In genomic region chr9:37753489-37754190, GRCh38 we compare ENCODE assay signal across 8 cellular contexts. TPM values are rescaled to one million over a fixed set of nuclear protein-coding genes. Genes with fewer than 3 reads are reported as not detected.
DNase-seq lines count a peak whose midpoint lies in the region; ATAC-seq, FAIRE-seq and TF ChIP-seq lines count a peak whose summit lies in the region.

Gene TRMT10B (plus strand): TSS chr9:37753805. CDS start chr9:37761932, 8,127 bp downstream.

- H3K9ac ChIP-seq in GM12878 (ENCODE audit: control insufficient read depth, insufficient read depth, low read length): peak within 1 kb of the TSS; percentile 91

- H4K20me1 ChIP-seq in GM12878 (ENCODE audit: control insufficient read depth, insufficient read depth): no peaks in the 10 kb centered on the region

- POLR2A ChIA-PET in GM12878 (lab: Charles Lee): no interaction called here

- H3K4me1 ChIP-seq in GM12878 (ENCODE audit: control insufficient read depth, insufficient read depth, low read length): peaks cover 4% of the 10 kb centered on the region; the same call in 1 of the 2 replicates

- 4% methylated on average over 31 of the region's 40 CpGs for WGBS in GM12878 (ENCODE audit: insufficient coverage, insufficient replicate concordance, low lambda C conversion rate, missing lambda C conversion rate)

- ATAC-seq in HG02610 (IDR thresholded peaks at IDR 0.05; ENCODE audit: unreplicated experiment) (peak; percentile 90), GM12878 (peak; percentile 97), sciatic nerve (peak; percentile 95), HG02970 (IDR thresholded peaks at IDR 0.05; ENCODE audit: low FRiP score, unreplicated experiment) (no peak)

- TF ChIP-seq POLR2A in GM10847 (IDR thresholded peaks at IDR 0.05; ENCODE audit: extremely low read depth, insufficient read length) (peak; percentile 52), GM12878 (IDR thresholded peaks at IDR 0.05; ENCODE audit: low read depth, low read length) (peak; percentile 75)

- peak within 1 kb of the TSS; percentile 98 for H2AFZ ChIP-seq in GM12878 (ENCODE audit: control insufficient read depth, low read depth, low read length)

- TSS peak; percentile 84 for BruUV-seq in GM12878 (replicated peaks; lab: Mats Ljungman, UMichigan)

- TF ChIP-seq EP300 in GM12878 (IDR thresholded peaks at IDR 0.05; ENCODE audit: borderline replicate concordance in 1 of 2, control insufficient read depth in 1 of 2, low read depth in 2 of 2, low read length in 2 of 2): no peak

- SMC1A ChIA-PET in GM12878 (lab: Charles Lee; ENCODE audit: uncharacterized antibody, unreplicated experiment): interaction anchor here (0.9 to 1.0 kb wide), 3 partner anchors 14 to 336 kb away, joined by 3 read pairs; no protein-coding TSS in a partner anchor

- intact Hi-C loops in GM12878 (cut with micrococcal nuclease; ENCODE audit: unreplicated experiment) (loop anchor here (1.0 kb wide), 1 partner anchor 151 kb away; the partner anchor contains the start of gene SLC25A51), sciatic nerve (cut with DNase I) (no loop called here)

- peak within 1 kb of the TSS; percentile 89 for H3K4me2 ChIP-seq in GM12878 (ENCODE audit: control insufficient read depth, insufficient read depth)

- peaks cover 10% of the 10 kb centered on the region for H3K79me2 ChIP-seq in GM12878 (ENCODE audit: control insufficient read depth, insufficient read depth, low read length)

- no peaks in the 10 kb centered on the region; a peak in 1 of 4 replicates for H3K27me3 ChIP-seq in GM12878 (replicated peaks in 1 of 2; ENCODE audit: control insufficient read depth in 2 of 2, insufficient read depth in 2 of 2, low read length in 1 of 2)

- peak within 1 kb of the TSS; percentile 92 for H3K4me3 ChIP-seq in GM12878

- in situ Hi-C loops in GM12878 (cut with MboI): no loop called here

- TF ChIP-seq RAD21 in GM12878 (IDR thresholded peaks at IDR 0.05; ENCODE audit: insufficient read depth, low read depth, low read length): no peak

- no peaks in the 10 kb centered on the region for H3K36me3 ChIP-seq in GM12878 (ENCODE audit: control insufficient read depth in 2 of 2, insufficient read depth in 2 of 2, low read length in 1 of 2)

- H3K27ac ChIP-seq in GM12878 (ENCODE audit: control insufficient read depth, insufficient read depth): peak within 1 kb of the TSS; percentile 85

- peak; percentile 64 for FAIRE-seq in GM12878 (lab: Jason Lieb, UNC)

- H3K9me3 ChIP-seq in GM12878 (replicated peaks; ENCODE audit: control insufficient read depth, insufficient read depth, low read length): no peaks in the 10 kb centered on the region

- RAD21 ChIA-PET in GM12878 (lab: Charles Lee; ENCODE audit: unreplicated experiment): no interaction called here

- TF ChIP-seq CTCF in GM12878 (IDR thresholded peaks at IDR 0.05 in 2 of 3, conservative IDR thresholded peaks at IDR 0.05 in 1 of 3; ENCODE audit: control insufficient read depth in 2 of 3, extremely low read depth in 1 of 3, insufficient read depth in 1 of 3, low read depth in 3 of 3, low read length in 3 of 3): no peak

- CTCF ChIA-PET in GM12878 (lab: Yijun Ruan, JAX): no interaction called here

- DNase-seq in NCI-H146 (lab: John Stamatoyannopoulos, UW) (peak; percentile 84), T-helper 9 cell (peak; percentile 57), GM12878 (ENCODE audit: low read depth, low spot score) (peak; percentile 34), iPS DF 19.7 (ENCODE audit: low read depth, low spot score) (peak; percentile 23), sciatic nerve (ENCODE audit: low spot score) (peak; percentile 80)

TF ChIP-seq in GM12878, 131 proteins besides CTCF, POLR2A, EP300 and RAD21 (continues in another document):
- TF ChIP-seq BHLHE40 (IDR thresholded peaks at IDR 0.05; ENCODE audit: borderline replicate concordance in 1 of 2, low read depth in 2 of 2, low read length in 1 of 2): peak; percentile 43 to 48; a peak in 2 of 4 replicates
- peak; percentile 41 for TF ChIP-seq USF1 (IDR thresholded peaks at IDR 0.05; ENCODE audit: borderline replicate concordance, extremely low read length, insufficient read depth, low read depth, low read length)
- peak; percentile 39; the same call in 1 of the 2 replicates for TF ChIP-seq EED (IDR thresholded peaks at IDR 0.05; ENCODE audit: low read depth)
- TF ChIP-seq RUNX3 (IDR thresholded peaks at IDR 0.05; ENCODE audit: low read length): no peak
- 0 out of 2 replicates have a peak, but pooled peaks have one; percentile 47 for TF ChIP-seq GATAD2B (conservative IDR thresholded peaks at IDR 0.05; ENCODE audit: low read depth)
- TF ChIP-seq HCFC1 (IDR thresholded peaks at IDR 0.05; ENCODE audit: low read length): peak; percentile 81
- no peak for TF ChIP-seq SUPT20H (IDR thresholded peaks at IDR 0.05; ENCODE audit: borderline replicate concordance, control insufficient read depth, low read depth, low read length)
- TF ChIP-seq IKZF1 (conservative IDR thresholded peaks at IDR 0.05): peak; percentile 77
- no peak for TF ChIP-seq CHD2 (IDR thresholded peaks at IDR 0.05; ENCODE audit: borderline replicate concordance, low read depth, low read length)
- TF ChIP-seq PAX5 (IDR thresholded peaks at IDR 0.05; ENCODE audit: borderline replicate concordance, low read depth, low read length): peak; percentile 53; the same call in 1 of the 2 replicates
- TF ChIP-seq CREM (IDR thresholded peaks at IDR 0.05; ENCODE audit: low read depth): peak; percentile 66; the same call in 1 of the 2 replicates
- TF ChIP-seq YY1 (IDR thresholded peaks at IDR 0.05; ENCODE audit: low read depth, low read length): 0 out of 2 replicates have a peak, but pooled peaks have one; percentile 36
- peak; percentile 20; the same call in 1 of the 2 replicates for TF ChIP-seq RELB (IDR thresholded peaks at IDR 0.05; ENCODE audit: low read depth)
- TF ChIP-seq RAD51 (IDR thresholded peaks at IDR 0.05): peak; percentile 74
- TF ChIP-seq IKZF2 (IDR thresholded peaks at IDR 0.05): peak in 1 of 2 experiments; percentile 41; a peak in 2 of 4 replicates
- TF ChIP-seq NFIC (IDR thresholded peaks at IDR 0.05; ENCODE audit: low read depth, low read length): no peak
- peak; percentile 49; the same call in 1 of the 2 replicates for TF ChIP-seq TAF1 (IDR thresholded peaks at IDR 0.05; ENCODE audit: borderline replicate concordance, low read depth, low read length)
- peak in 1 of 2 experiments; percentile 84; a peak in 2 of 3 replicates for TF ChIP-seq EGR1 (IDR thresholded peaks at IDR 0.05; ENCODE audit: borderline replicate concordance in 1 of 2, low read depth in 2 of 2, low read length in 2 of 2)
- 0 out of 2 replicates have a peak, but pooled peaks have one; percentile 25 for TF ChIP-seq ELK1 (IDR thresholded peaks at IDR 0.05; ENCODE audit: low read depth, low read length)
- no peak for TF ChIP-seq NR2F1 (conservative IDR thresholded peaks at IDR 0.05)
- TF ChIP-seq CEBPB (IDR thresholded peaks at IDR 0.05; ENCODE audit: borderline replicate concordance in 1 of 2, low read depth in 2 of 2, low read length in 2 of 2): 0 out of 4 replicates have a peak, but pooled peaks of 1 of the 2 experiments have one; percentile 21
- TF ChIP-seq FOXM1 (IDR thresholded peaks at IDR 0.05; ENCODE audit: low read depth, low read length): no peak

RNA-seq across cellular contexts. Expression of gene TRMT10B, which starts in this region (rescaled TPM):
- total RNA-seq in GM12878 (2013; cell fraction: nucleolus; rRNA removed): 16.8 and 18.8 TPM in 2 replicates
- total RNA-seq in GM12878 (2014; rRNA removed): 3.2 and 3.7 TPM in 2 replicates
- 5.5 and 5.9 TPM in 2 replicates for total RNA-seq in GM12878 (2014; rRNA removed; fragmentation: Illumina TruSeq; extraction: Trizol)
- total RNA-seq in GM12878 (2021): 4.7 and 5.9 TPM in 2 replicates
- 8.9 TPM for polyA plus RNA-seq in GM12878 (2011; ENCODE audit: low read depth)
- 10.2 and 12.7 TPM in 2 replicates for polyA plus RNA-seq in GM12878 (2011; rRNA removed)
- 6.4 and 6.9 TPM in 2 replicates for polyA plus RNA-seq in GM12878 (2011; cell fraction: cytosol; rRNA removed)
- polyA plus RNA-seq in GM12878 (2011; cell fraction: nucleus; rRNA removed): 7.8 and 8.7 TPM in 2 replicates
- polyA plus RNA-seq in GM12878 (2012): 8.3 and 9.0 TPM in 2 replicates
- 11.7 and 13.0 TPM in 2 replicates for polyA plus RNA-seq in GM12878 (2014; fragmentation: Illumina TruSeq; extraction: Trizol)
- 1 to 10 TPM; 5.0 to 7.6 TPM for polyA plus RNA-seq in GM12878 (2014; fragmentation: Nextera tagmentation; extraction: Ambion mirVana)
- 3.9 and 6.0 TPM in 2 replicates for polyA plus RNA-seq in GM12878 (2014; rRNA removed)
- polyA plus RNA-seq in GM12878 (2016; fragmentation: Nextera tagmentation; extraction: Ambion mirVana): 1 to 10 TPM; 8.6 TPM
- polyA minus RNA-seq in GM12878 (2011; rRNA and poly(A)+ RNA removed): 3.7 and 5.4 TPM in 2 replicates
- 1.6 and 2.5 TPM in 2 replicates for polyA minus RNA-seq in GM12878 (2011; cell fraction: cytosol; rRNA and poly(A)+ RNA removed)
- 4.4 and 6.4 TPM in 2 replicates for polyA minus RNA-seq in GM12878 (2011; cell fraction: nucleus; rRNA and poly(A)+ RNA removed)
- total RNA-seq in sciatic nerve: 17.9 TPM

Comparison
In these comparisons a context has a peak if more than half of its experiments do, and no peak if none do; other contexts are left out.
1. DNase-seq: peak in every context shown above with its lines; median percentile 84 in NCI-H146; 80 in sciatic nerve; 57 in T-helper 9 cell; 34 in GM12878; 23 in iPS DF 19.7.